Comparison of ENCODE assay signal across 13 cellular contexts in the genomic region with DNA sequence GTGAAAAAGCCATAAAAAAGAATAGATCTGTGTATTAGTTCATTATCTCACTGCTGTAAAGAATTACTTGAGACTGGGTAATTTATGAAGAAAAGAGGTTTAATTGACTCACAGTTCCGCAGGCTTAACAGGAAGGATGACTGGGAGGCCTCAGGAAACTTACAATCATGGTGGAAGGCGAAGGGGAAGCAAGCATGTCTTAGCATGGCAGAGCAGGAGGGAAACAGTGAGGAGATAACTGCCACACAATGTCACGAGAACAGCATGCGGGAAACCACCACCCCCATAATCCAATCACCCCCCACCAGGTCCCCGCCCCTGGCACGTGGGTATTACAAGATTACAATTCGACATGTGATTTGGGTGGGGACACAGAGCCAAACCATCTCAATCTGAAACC.
"Had no signal": no experiment of that assay in that cellular context is flagged by ENCODE, and none has a peak within 500 bp of the region (broad histone marks: within the 10 kb centered on the region; RNA-seq: fewer than 3 reads in every experiment).

No MANE protein-coding gene starts in this region.

- H3K4me3 Mint-ChIP-seq: activated naive CD8-positive, alpha-beta T cell treated with anti-CD3 and anti-CD28 coated beads for 36 hours; activated T-cell treated with anti-CD3 and anti-CD28 coated beads, Interleukin-2, amount 50 U/mL, for 24 hours; immature natural killer cell had no signal

- H3K27ac Mint-ChIP-seq: activated naive CD8-positive, alpha-beta T cell treated with anti-CD3 and anti-CD28 coated beads for 36 hours; activated T-cell treated with anti-CD3 and anti-CD28 coated beads, Interleukin-2, amount 50 U/mL, for 24 hours had no signal

- H3K9me3 Mint-ChIP-seq: activated naive CD8-positive, alpha-beta T cell treated with anti-CD3 and anti-CD28 coated beads for 36 hours; activated T-cell treated with anti-CD3 and anti-CD28 coated beads, Interleukin-2, amount 50 U/mL, for 24 hours; immature natural killer cell had no signal

- DNase-seq: activated CD4-positive, alpha-beta T cell treated with anti-CD3 and anti-CD28 coated beads, Interleukin-2, amount 50 U/mL, for 4 hours; activated CD4-positive, CD25-positive, alpha-beta regulatory T cell treated with anti-CD3 and anti-CD28 coated beads, Interleukin-2, amount 50 U/mL, for 72 hours; activated effector memory CD4-positive, alpha-beta T cell treated with anti-CD3 and anti-CD28 coated beads, Interleukin-2, amount 50 U/mL, for 16 hours; activated naive CD8-positive, alpha-beta T cell treated with anti-CD3 and anti-CD28 coated beads for 36 hours; activated T-cell treated with anti-CD3 and anti-CD28 coated beads, Interleukin-2, amount 50 U/mL, for 24 hours; anterior cingulate cortex; caudate nucleus; effector CD8-positive, alpha-beta T cell; immature natural killer cell; left colon; stimulated activated CD4-positive, alpha-beta T cell treated with anti-CD3 and anti-CD28 coated beads, Interleukin-15, amount 100 ng/mL, for 24 hours; stimulated activated CD4-positive, alpha-beta T cell treated with anti-CD3 and anti-CD28 coated beads, Interleukin-4, amount 100 ng/mL, for 24 hours; stomach had no signal

- H3K27me3 Mint-ChIP-seq: activated naive CD8-positive, alpha-beta T cell treated with anti-CD3 and anti-CD28 coated beads for 36 hours; activated T-cell treated with anti-CD3 and anti-CD28 coated beads, Interleukin-2, amount 50 U/mL, for 24 hours had no signal

- H3K9me3 ChIP-seq: stomach had no signal

- H3K4me3 ChIP-seq: stomach had no signal

- H3K27me3 ChIP-seq: stomach had no signal

- ATAC-seq: left colon had no signal
